23 cellular contexts compared by ENCODE assay signal in genomic region chr2:1979569-1979968, GRCh38.
"Had no signal": no experiment of that assay in that cellular context is flagged by ENCODE, and none has a peak within 500 bp of the region (broad histone marks: within the 10 kb centered on the region; RNA-seq: fewer than 3 reads in every experiment).

No MANE protein-coding gene starts in this region.

- H3K4me3 ChIP-seq: colonic mucosa, gastrocnemius medialis, hepatocyte, left lung, ovary, psoas muscle, skin epidermis, spleen, testis, tibial artery had no signal

- H3K27ac ChIP-seq: colonic mucosa, epithelial cell of prostate, gastrocnemius medialis, hepatocyte, left lung, ovary, psoas muscle, skin epidermis, spleen, testis, tibial artery had no signal

- H2AFZ ChIP-seq: hepatocyte had no signal

- DNase-seq: colonic mucosa; effector CD8-positive, alpha-beta T cell; endodermal cell; foreskin fibroblast; gastrocnemius medialis; left cardiac atrium; left lung; mesendoderm; naive thymus-derived CD8-positive, alpha-beta T cell; nephron progenitor cell; ovary; psoas muscle; right cardiac atrium; spleen; stimulated activated CD4-positive, alpha-beta T cell treated with anti-CD3 and anti-CD28 coated beads, Interleukin-4, amount 100 ng/mL, for 4 hours; stimulated activated naive CD8-positive, alpha-beta T cell treated with anti-CD3 and anti-CD28 coated beads, Interleukin-15, Interleukin-2, amounts not matched to agents 100 U/mL and 50 U/mL, for 24 hours; substantia nigra; testis; tibial artery had no signal

- H3K9me3 ChIP-seq: colonic mucosa, left lung, ovary, psoas muscle, spleen, testis, tibial artery had no signal

- H3K36me3 ChIP-seq: colonic mucosa, gastrocnemius medialis, left lung, ovary, spleen, tibial artery had no signal

- H3K79me2 ChIP-seq: hepatocyte had no signal

- H3K4me2 ChIP-seq: hepatocyte had no signal

- H3K27me3 ChIP-seq: colonic mucosa, gastrocnemius medialis, hepatocyte, left lung, ovary, testis had no signal

- H3K4me1 ChIP-seq: colonic mucosa, gastrocnemius medialis, left lung, psoas muscle, testis, tibial artery had no signal

- ATAC-seq: gastrocnemius medialis; left cardiac atrium; left lung; naive thymus-derived CD8-positive, alpha-beta T cell; psoas muscle; right cardiac atrium; stimulated activated memory B cell treated with anti-CD40 and anti-IgM and Interleukin-4, amounts not matched to agents 10 μg/mL and 1 μg/mL and 100 μg/mL, for 72 hours; stimulated activated naive CD8-positive, alpha-beta T cell treated with anti-CD3 and anti-CD28 coated beads, Interleukin-15, Interleukin-2, amounts not matched to agents 100 U/mL and 50 U/mL, for 24 hours had no signal
